ENCODE assay signal across 8 cellular contexts in genomic region chrX:130171446-130172126, GRCh38. TPM values are rescaled to one million over a fixed set of nuclear protein-coding genes. Genes with fewer than 3 reads are reported as not detected.
DNase-seq lines count a peak whose midpoint lies in the region; TF ChIP-seq lines count a peak whose summit lies in the region.

RAB33A (plus strand) TSS chrX:130171962; CDS start chrX:130172063, 101 bp downstream.

- H3K27ac Mint-ChIP-seq in mesothelial cell of epicardium: peak within 1 kb of the TSS; percentile 87

- H3K36me3 ChIP-seq in endocrine pancreas (ENCODE audit: control insufficient read depth, insufficient read depth, low read length) (no peaks in the 10 kb centered on the region), subcutaneous abdominal adipose tissue (ENCODE audit: control insufficient read depth in 5 of 5, insufficient read depth in 5 of 5, low read length in 5 of 5) (no peaks in the 10 kb centered on the region)

- H3K27me3 Mint-ChIP-seq in mesothelial cell of epicardium (ENCODE audit: low read depth): peaks cover 2% of the 10 kb centered on the region

- H3K4me1 Mint-ChIP-seq in mesothelial cell of epicardium: peaks cover 38% of the 10 kb centered on the region

- peak; percentile 37 for DNase-seq in NCI-H2171 treated with DMSO at 0.1 percent for 48 hours (lab: John Stamatoyannopoulos, UW)
- no peak for DNase-seq in NCI-H2171 (lab: John Stamatoyannopoulos, UW)
- DNase-seq in M059J (ENCODE audit: low read depth): peak; percentile 27
- peak; percentile 37 to 48 for DNase-seq in activated CD4-positive, alpha-beta T cell treated with anti-CD3 and anti-CD28 coated beads, Interleukin-2, amount 50 U/mL, for 48 hours
- DNase-seq in mesothelial cell of epicardium (ENCODE audit: low spot score in 2 of 2, unreplicated experiment in 2 of 2): no peak
- no peak for DNase-seq in A172 (ENCODE audit: low spot score)

- H3K27me3 ChIP-seq in endocrine pancreas (ENCODE audit: control insufficient read depth, insufficient read depth, low read length) (no peaks in the 10 kb centered on the region), subcutaneous abdominal adipose tissue (ENCODE audit: control insufficient read depth in 5 of 5, insufficient read depth in 4 of 5, low read length in 5 of 5) (peaks cover 6 to 19% (median 14%) of the 10 kb centered on the region in 5 donors)

- H3K27ac ChIP-seq in subcutaneous abdominal adipose tissue (ENCODE audit: low read depth, low read length): no peak within 1 kb of the TSS

- H3K9me3 Mint-ChIP-seq in mesothelial cell of epicardium: peaks cover 9% of the 10 kb centered on the region

- H3K9ac ChIP-seq in endocrine pancreas (ENCODE audit: control insufficient read depth, insufficient read depth, low read length) (peak within 1 kb of the TSS; percentile 13), subcutaneous abdominal adipose tissue (ENCODE audit: low read length in 5 of 5) (no peak within 1 kb of the TSS)

- H3K9me3 ChIP-seq in endocrine pancreas (ENCODE audit: control insufficient read depth, low read length): no peaks in the 10 kb centered on the region
- H3K9me3 ChIP-seq in subcutaneous abdominal adipose tissue (ENCODE audit: control insufficient read depth in 5 of 5, low read length in 5 of 5): no peaks in the 10 kb centered on the region

- H3K4me1 ChIP-seq in endocrine pancreas (ENCODE audit: control insufficient read depth, insufficient read depth, low read length) (no peaks in the 10 kb centered on the region), subcutaneous abdominal adipose tissue (ENCODE audit: control insufficient read depth in 5 of 5, insufficient read depth in 5 of 5, low read length in 5 of 5) (peaks cover 2 to 31% (median 26%) of the 10 kb centered on the region in 5 donors)

- no peaks in the 10 kb centered on the region for H3K36me3 Mint-ChIP-seq in mesothelial cell of epicardium

- H3K4me3 Mint-ChIP-seq in mesothelial cell of epicardium: peak within 1 kb of the TSS; percentile 70

- H3K4me3 ChIP-seq in endocrine pancreas (ENCODE audit: control insufficient read depth, insufficient read depth, low read length) (no peak within 1 kb of the TSS), subcutaneous abdominal adipose tissue (ENCODE audit: low read depth in 1 of 5, low read length in 5 of 5) (peak within 1 kb of the TSS in 4 of 5 donors; percentile 48 to 70 (median 59))

- TF ChIP-seq CTCF in mesothelial cell of epicardium (IDR thresholded peaks at IDR 0.05; ENCODE audit: unreplicated experiment): no peak

RNA-seq across cellular contexts. Expression of gene RAB33A, which starts in this region (rescaled TPM):
- 0.42 and 1.1 TPM in 2 replicates for total RNA-seq in M059J (2014; rRNA removed; shearing (Covaris generic))
- total RNA-seq in mesothelial cell of epicardium: 4.2 to 4.6 TPM (median 4.3 TPM) in 3 replicates
- total RNA-seq in A172 (2014; rRNA removed; shearing (Covaris generic)): not detected in 2 replicates

Comparison
In these comparisons a context has a peak if more than half of its experiments do, and no peak if none do; other contexts are left out.
1. DNase-seq: peak in NCI-H2171 treated with DMSO at 0.1 percent for 48 hours (single experiment), M059J (single experiment) and activated CD4-positive, alpha-beta T cell treated with anti-CD3 and anti-CD28 coated beads, Interleukin-2, amount 50 U/mL, for 48 hours (2 of 2); none in NCI-H2171 (single experiment), mesothelial cell of epicardium (0 of 2) and A172 (single experiment).